Comparison of ENCODE assay signal across 8 cellular contexts in the genomic region with DNA sequence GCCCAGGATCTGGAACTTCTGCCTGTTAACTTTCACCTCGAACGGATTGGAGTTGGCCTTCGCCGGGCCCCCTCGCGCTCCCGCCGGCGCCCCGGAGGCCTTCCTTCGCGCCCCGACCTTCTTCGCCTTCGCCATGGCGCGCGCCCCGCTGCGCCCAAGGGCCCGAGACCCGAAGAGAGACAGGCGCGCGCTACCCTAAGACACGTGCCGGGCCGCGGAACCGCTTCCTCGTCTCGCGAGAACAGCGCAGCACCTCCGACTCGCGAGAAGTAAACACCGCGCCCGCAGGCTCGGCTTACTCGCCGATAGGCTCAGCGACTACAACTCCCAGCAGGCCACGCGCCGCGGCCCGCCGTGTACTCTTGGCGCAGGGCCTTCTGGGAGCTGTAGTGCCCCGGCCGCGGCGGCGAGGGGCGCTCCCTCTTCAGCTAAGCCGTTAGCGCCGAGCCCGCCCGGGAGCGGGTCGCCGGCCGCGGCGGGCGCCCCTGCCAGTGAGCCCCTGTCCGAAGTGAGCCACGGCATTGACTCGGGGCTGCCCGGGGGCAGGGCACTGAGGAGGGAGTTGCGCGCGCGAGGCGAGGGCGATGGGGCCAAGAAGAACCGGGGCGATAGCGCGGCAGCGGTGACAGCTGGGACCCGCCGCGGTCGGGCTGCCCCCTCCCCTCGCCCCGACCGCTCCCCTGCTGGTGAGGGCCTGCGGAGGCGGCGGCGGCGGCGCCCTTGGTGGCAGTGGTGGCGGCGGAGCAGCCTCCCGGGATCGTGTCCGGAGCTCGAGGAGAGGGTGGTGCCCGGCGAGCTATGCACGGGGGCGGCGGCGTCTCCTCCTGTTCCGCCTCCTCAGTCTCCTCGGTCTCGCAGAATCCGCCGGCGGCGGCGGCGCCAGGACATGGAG. TPM values are rescaled to one million over a fixed set of nuclear protein-coding genes. Genes with fewer than 3 reads are reported as not detected.
DNase-seq lines count a peak whose midpoint lies in the region; ATAC-seq and TF ChIP-seq lines count a peak whose summit lies in the region.

A gene (plus strand): TSS at position 387 of the 892 bp plus-strand sequence. CDS start 500 bp downstream, at position 887.
A gene (minus strand): TSS at position 222 of the 892 bp plus-strand sequence. CDS start 87 bp downstream, at position 135.

- H3K27ac ChIP-seq in adrenal gland, result peak within 1 kb of the TSS; percentile 83 to 95 (median 89)
- peak within 1 kb of the TSS; percentile 87 to 93 (median 90) for H3K27ac ChIP-seq in upper lobe of left lung

- intact Hi-C loops in adrenal gland (cut with DNase I) (no loop called here), left cardiac atrium (cut with DNase I) (no loop called here), posterior cingulate gyrus (cut with DNase I) (loop anchor here (2.0 kb wide), 1 partner anchor 427 kb away; a partner anchor contains a TSS)

- no peaks in the 10 kb centered on the region for H3K27me3 ChIP-seq in adrenal gland
- H3K27me3 ChIP-seq in upper lobe of left lung, result no peaks in the 10 kb centered on the region

- H3K4me1 ChIP-seq in adrenal gland (replicated peaks in 1 of 2) (peaks cover 12 to 25% of the 10 kb centered on the region in 2 donors), upper lobe of left lung (peaks cover 18 to 28% (median 23%) of the 10 kb centered on the region in 4 donors)

- H3K4me3 ChIP-seq in adrenal gland, result peak within 1 kb of the TSS; percentile 54 to 93 (median 71)
- peak within 1 kb of the TSS; percentile 93 to 100 (median 98) for H3K4me3 ChIP-seq in upper lobe of left lung

- peak; percentile 89 for ATAC-seq in HG02852 (IDR thresholded peaks at IDR 0.05; ENCODE audit: unreplicated experiment)
- peak; percentile 97 to 98 for ATAC-seq in left cardiac atrium
- peak; percentile 98 to 99 for ATAC-seq in upper lobe of left lung (ENCODE audit: low FRiP score in 2 of 2)

- H3K9me3 ChIP-seq in adrenal gland (replicated peaks in 1 of 3) (no peaks in the 10 kb centered on the region), upper lobe of left lung (no peaks in the 10 kb centered on the region)

- no peak for TF ChIP-seq EP300 in upper lobe of left lung (IDR thresholded peaks at IDR 0.05)

- 0 to 1% (median 0%) methylated on average over 24 to 118 of the region's 118 CpGs for WGBS in adrenal gland, 4 donors
- 0% methylated on average over 6 to 27 of the region's 118 CpGs for WGBS in upper lobe of left lung, 2 donors

- in situ Hi-C loops in GM13976 (cut with MboI; ENCODE audit: low sequenced_read_pairs, unreplicated experiment), result no loop called here

- DNase-seq in GM13976 (ENCODE audit: low spot score) (peak; percentile 99), NCI-H1436 (lab: John Stamatoyannopoulos, UW) (peak; percentile 89), SW480 (ENCODE audit: low spot score) (peak; percentile 95), adrenal gland (peak; percentile 98 to 99 (median 98)), left cardiac atrium (peak; percentile 99), posterior cingulate gyrus (peak; percentile 94 to 99 (median 98)), upper lobe of left lung (peak; percentile 99 to 100)

- H3K36me3 ChIP-seq in adrenal gland (replicated peaks in 1 of 2) (no peaks in the 10 kb centered on the region), upper lobe of left lung (peaks cover 0 to 3% (median 0%) of the 10 kb centered on the region in 4 donors)

- no peak for TF ChIP-seq CTCF in GM13976 (IDR thresholded peaks at IDR 0.05; ENCODE audit: borderline replicate concordance, control extremely low read depth, extremely low read depth, insufficient read depth, missing control alignments)
- peak in 3 of 6 experiments; percentile 11 to 36 (median 13) for TF ChIP-seq CTCF in adrenal gland (IDR thresholded peaks at IDR 0.05)
- TF ChIP-seq CTCF in upper lobe of left lung (IDR thresholded peaks at IDR 0.05), result peak in 4 of 6 experiments; percentile 25 to 55 (median 46)

- TF ChIP-seq POLR2A in adrenal gland (IDR thresholded peaks at IDR 0.05) (peak; percentile 50 to 79), upper lobe of left lung (IDR thresholded peaks at IDR 0.05) (peak in 2 of 4 donors; percentile 78 to 81)

RNA-seq across cellular contexts. Expression of the first gene that starts in this region (rescaled TPM):
- total RNA-seq in adrenal gland (1 to 10 TPM; 4.7 to 9.5 (median 7.4) TPM), left cardiac atrium (10 to 100 TPM in 1 of 2 donors, 1 to 10 TPM in 1; 8.5 to 11.5 TPM), upper lobe of left lung (10 to 100 TPM in 1 of 6 donors, 1 to 10 TPM in 5; 3.3 to 10.4 (median 4.7) TPM)
- polyA plus RNA-seq in adrenal gland, result 10 to 100 TPM in 2 of 3 donors, 1 to 10 TPM in 1; 8.1 to 20.1 (median 10.2) TPM

RNA-seq across cellular contexts. Expression of the second gene that starts in this region (rescaled TPM):
- total RNA-seq in adrenal gland (10 to 100 TPM; 16.4 to 56.5 (median 23.3) TPM), left cardiac atrium (10 to 100 TPM; 14.4 to 22.9 TPM), upper lobe of left lung (10 to 100 TPM; 17.2 to 30.4 (median 22.4) TPM)
- polyA plus RNA-seq in adrenal gland, result 10 to 100 TPM; 20.9 to 41.6 (median 25.5) TPM

Comparison
In these comparisons a context has a peak if more than half of its experiments do, and no peak if none do; other contexts are left out.
1. Peak in every context shown above with its lines: DNase-seq, ATAC-seq, H3K4me3 ChIP-seq and H3K27ac ChIP-seq.